Comparison of ENCODE assay signal across 9 cellular contexts in genomic region chr17:81400939-81401726, GRCh38. TPM values are rescaled to one million over a fixed set of nuclear protein-coding genes. Genes with fewer than 3 reads are reported as not detected.
DNase-seq lines count a peak whose midpoint lies in the region; ATAC-seq, FAIRE-seq and TF ChIP-seq lines count a peak whose summit lies in the region.
"Had no signal": no experiment of that assay in that cellular context is flagged by ENCODE, and none has a peak within 500 bp of the region (broad histone marks: within the 10 kb centered on the region; RNA-seq: fewer than 3 reads in every experiment).

No MANE protein-coding gene starts in this region.

- WGBS in right cardiac atrium: 38% methylated on average over 21 of the region's 21 CpGs
- 49 to 62% methylated on average over 21 of the region's 21 CpGs for WGBS in sigmoid colon, 2 donors

- H3K27ac Mint-ChIP-seq in activated T-helper 17 cell treated with anti-CD3 and anti-CD28 coated beads, Interleukin-2, amount 50 U/mL, for 72 hours: no peak overlapping the region

- no peak for ATAC-seq in activated T-helper 17 cell treated with anti-CD3 and anti-CD28 coated beads, Interleukin-2, amount 50 U/mL, for 72 hours (replicated peaks)
- ATAC-seq in right cardiac atrium: no peak

- peak; percentile 63 for DNase-seq in GM03348 (ENCODE audit: low spot score)
- peak in 2 of 3 donors; percentile 75 to 87 for DNase-seq in right cardiac atrium
- no peak for DNase-seq in sigmoid colon
- DNase-seq in T-helper 9 cell: no peak
- no peak for DNase-seq in HCEC 1CT
- no peak for DNase-seq in HTR-8/SVneo (ENCODE audit: insufficient read length, low spot score)
- no peak for DNase-seq in NCI-H146 (lab: John Stamatoyannopoulos, UW)
- DNase-seq: activated naive CD4-positive, alpha-beta T cell treated with anti-CD3 and anti-CD28 coated beads, Interleukin-2, amount 50 U/mL, for 16 hours had no signal

- no peaks in the 10 kb centered on the region for H3K9me3 Mint-ChIP-seq in activated T-helper 17 cell treated with anti-CD3 and anti-CD28 coated beads, Interleukin-2, amount 50 U/mL, for 72 hours

- intact Hi-C loops in right cardiac atrium (cut with DNase I) (loop anchor here in 3 of 4 donors (5.0 kb wide), 1 partner anchor 81 kb away; no protein-coding TSS in a partner anchor), sigmoid colon (cut with DNase I) (loop anchor here (5.0 kb wide), 1 partner anchor 81 kb away; no protein-coding TSS in a partner anchor)

- no peak for FAIRE-seq in HTR-8/SVneo (lab: Jason Lieb, UNC)

- no peak for TF ChIP-seq EP300 in sigmoid colon (IDR thresholded peaks at IDR 0.05)

- peaks cover 52% of the 10 kb centered on the region for H3K27me3 Mint-ChIP-seq in activated T-helper 17 cell treated with anti-CD3 and anti-CD28 coated beads, Interleukin-2, amount 50 U/mL, for 72 hours

- H3K27ac ChIP-seq in right cardiac atrium (ENCODE audit: low read length) (peak overlapping the region; percentile 95), sigmoid colon (peak overlapping the region; percentile 93 to 99 (median 97))

- TF ChIP-seq CTCF in sigmoid colon (IDR thresholded peaks at IDR 0.05): no peak

- peaks cover 18% of the 10 kb centered on the region for H3K4me1 ChIP-seq in right cardiac atrium (ENCODE audit: control insufficient read depth, insufficient read depth, low read length)
- H3K4me1 ChIP-seq in sigmoid colon: peaks cover 0 to 73% (median 65%) of the 10 kb centered on the region in 4 donors

- H3K4me1 Mint-ChIP-seq in activated T-helper 17 cell treated with anti-CD3 and anti-CD28 coated beads, Interleukin-2, amount 50 U/mL, for 72 hours: peaks cover 4% of the 10 kb centered on the region

- peaks cover 11% of the 10 kb centered on the region for H3K36me3 Mint-ChIP-seq in activated T-helper 17 cell treated with anti-CD3 and anti-CD28 coated beads, Interleukin-2, amount 50 U/mL, for 72 hours (ENCODE audit: low read depth)

- peak overlapping the region; percentile 60 for H3K4me3 Mint-ChIP-seq in activated T-helper 17 cell treated with anti-CD3 and anti-CD28 coated beads, Interleukin-2, amount 50 U/mL, for 72 hours

- H3K4me3 ChIP-seq in right cardiac atrium (ENCODE audit: low read length): peak overlapping the region; percentile 91
- peak overlapping the region; percentile 64 to 84 (median 74) for H3K4me3 ChIP-seq in sigmoid colon

- no peaks in the 10 kb centered on the region for H3K36me3 ChIP-seq in sigmoid colon

- H3K9me3 ChIP-seq in right cardiac atrium (ENCODE audit: control insufficient read depth, low read length): no peaks in the 10 kb centered on the region
- no peaks in the 10 kb centered on the region for H3K9me3 ChIP-seq in sigmoid colon

- TF ChIP-seq POLR2A in sigmoid colon (IDR thresholded peaks at IDR 0.05): no peak

- no peaks in the 10 kb centered on the region for H3K27me3 ChIP-seq in right cardiac atrium (ENCODE audit: control insufficient read depth, insufficient read depth)
- no peaks in the 10 kb centered on the region for H3K27me3 ChIP-seq in sigmoid colon

RNA-seq across cellular contexts. Expression of gene BAHCC1, which starts 5.9 kb away (rescaled TPM):
- total RNA-seq in activated T-helper 17 cell treated with anti-CD3 and anti-CD28 coated beads, Interleukin-2, amount 50 U/mL, for 72 hours: under 1 TPM in 1 of 2 donors, not detected in 1; 0.26 TPM
- total RNA-seq in right cardiac atrium: 10 to 100 TPM in 2 of 4 donors, 1 to 10 TPM in 2; 8.3 to 12.8 (median 9.4) TPM
- 8.7 TPM for polyA plus RNA-seq in right cardiac atrium
- total RNA-seq in sigmoid colon: 10 to 100 TPM in 1 of 4 donors, 1 to 10 TPM in 3; 3.8 to 18.6 (median 7.2) TPM
- polyA plus RNA-seq in sigmoid colon: 10 to 100 TPM in 1 of 3 donors, 1 to 10 TPM in 2; 1.8 to 12.9 (median 3.0) TPM

Comparison
In these comparisons a context has a peak if more than half of its experiments do, and no peak if none do; other contexts are left out.
1. DNase-seq: peak in GM03348 (single experiment) and right cardiac atrium (2 of 3); none in sigmoid colon (single experiment), T-helper 9 cell (single experiment), HCEC 1CT (single experiment), HTR-8/SVneo (single experiment) and NCI-H146 (single experiment).